Comparison of ENCODE assay signal across 10 cellular contexts in the genomic region with DNA sequence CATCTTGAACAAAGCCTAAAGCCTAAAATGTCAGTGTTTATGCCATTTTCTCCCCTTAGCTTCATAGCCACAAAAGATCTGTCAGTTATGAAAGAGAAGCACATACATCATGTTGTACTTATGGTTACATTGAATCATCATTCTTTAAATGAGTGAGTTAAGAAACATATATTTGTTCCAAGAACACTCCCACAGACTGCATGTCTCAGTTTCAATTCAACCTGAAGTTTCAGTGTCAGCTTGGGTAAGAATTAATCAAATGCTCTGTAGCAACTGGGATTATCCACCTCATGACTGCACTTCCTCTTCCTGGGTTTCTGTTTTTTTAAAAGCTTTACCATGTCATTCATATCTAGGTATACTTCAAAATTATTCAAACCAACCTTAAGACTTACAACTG. TPM values are rescaled to one million over a fixed set of nuclear protein-coding genes. Genes with fewer than 3 reads are reported as not detected.
DNase-seq lines count a peak whose midpoint lies in the region; ATAC-seq and FAIRE-seq lines count a peak whose summit lies in the region.
"Had no signal": no experiment of that assay in that cellular context is flagged by ENCODE, and none has a peak within 500 bp of the region (broad histone marks: within the 10 kb centered on the region; RNA-seq: fewer than 3 reads in every experiment).

No MANE protein-coding gene starts in this region.

- H3K27me3 Mint-ChIP-seq in activated T-helper 17 cell treated with anti-CD3 and anti-CD28 coated beads, Interleukin-2, amount 50 U/mL, for 72 hours, result peaks cover 6% of the 10 kb centered on the region

- ATAC-seq in GM19467 (IDR thresholded peaks at IDR 0.05; ENCODE audit: unreplicated experiment), result peak; percentile 75
- ATAC-seq in HG03066 (IDR thresholded peaks at IDR 0.05; ENCODE audit: low read depth, unreplicated experiment), result peak; percentile 72
- ATAC-seq in activated T-helper 17 cell treated with anti-CD3 and anti-CD28 coated beads, Interleukin-2, amount 50 U/mL, for 72 hours (replicated peaks), result peak; percentile 92
- no peak for ATAC-seq in Right ventricle myocardium superior (ENCODE audit: poor library complexity)

- H3K36me3 Mint-ChIP-seq in activated T-helper 17 cell treated with anti-CD3 and anti-CD28 coated beads, Interleukin-2, amount 50 U/mL, for 72 hours (ENCODE audit: low read depth), result peaks cover 5% of the 10 kb centered on the region

- FAIRE-seq in GM18507 (lab: Jason Lieb, UNC), result peak; percentile 66

- DNase-seq in GM18507 (ENCODE audit: extremely low spot score, insufficient read length, low read depth) (no peak), HPDE6-E6E7 (ENCODE audit: extremely low spot score) (no peak), RKO (ENCODE audit: low spot score) (no peak), SHP77 treated with DMSO at 0.1 percent for 48 hours (lab: John Stamatoyannopoulos, UW) (no peak), Right ventricle myocardium superior (no peak)
- DNase-seq: hypothalamus, NCI-H524 had no signal

- intact Hi-C loops in Right ventricle myocardium superior (cut with DNase I), result no loop called here

- H3K4me3 Mint-ChIP-seq in activated T-helper 17 cell treated with anti-CD3 and anti-CD28 coated beads, Interleukin-2, amount 50 U/mL, for 72 hours, result peak overlapping the region; percentile 64

- H3K9me3 Mint-ChIP-seq in activated T-helper 17 cell treated with anti-CD3 and anti-CD28 coated beads, Interleukin-2, amount 50 U/mL, for 72 hours, result no peaks in the 10 kb centered on the region

- peaks cover 11% of the 10 kb centered on the region for H3K4me1 Mint-ChIP-seq in activated T-helper 17 cell treated with anti-CD3 and anti-CD28 coated beads, Interleukin-2, amount 50 U/mL, for 72 hours

- H3K27ac Mint-ChIP-seq in activated T-helper 17 cell treated with anti-CD3 and anti-CD28 coated beads, Interleukin-2, amount 50 U/mL, for 72 hours, result peak overlapping the region; percentile 92

RNA-seq across cellular contexts. Expression of a gene that starts 3.9 kb away (rescaled TPM):
- not detected for total RNA-seq in activated T-helper 17 cell treated with anti-CD3 and anti-CD28 coated beads, Interleukin-2, amount 50 U/mL, for 72 hours
- not detected for total RNA-seq in Right ventricle myocardium superior
